In the genomic region with DNA sequence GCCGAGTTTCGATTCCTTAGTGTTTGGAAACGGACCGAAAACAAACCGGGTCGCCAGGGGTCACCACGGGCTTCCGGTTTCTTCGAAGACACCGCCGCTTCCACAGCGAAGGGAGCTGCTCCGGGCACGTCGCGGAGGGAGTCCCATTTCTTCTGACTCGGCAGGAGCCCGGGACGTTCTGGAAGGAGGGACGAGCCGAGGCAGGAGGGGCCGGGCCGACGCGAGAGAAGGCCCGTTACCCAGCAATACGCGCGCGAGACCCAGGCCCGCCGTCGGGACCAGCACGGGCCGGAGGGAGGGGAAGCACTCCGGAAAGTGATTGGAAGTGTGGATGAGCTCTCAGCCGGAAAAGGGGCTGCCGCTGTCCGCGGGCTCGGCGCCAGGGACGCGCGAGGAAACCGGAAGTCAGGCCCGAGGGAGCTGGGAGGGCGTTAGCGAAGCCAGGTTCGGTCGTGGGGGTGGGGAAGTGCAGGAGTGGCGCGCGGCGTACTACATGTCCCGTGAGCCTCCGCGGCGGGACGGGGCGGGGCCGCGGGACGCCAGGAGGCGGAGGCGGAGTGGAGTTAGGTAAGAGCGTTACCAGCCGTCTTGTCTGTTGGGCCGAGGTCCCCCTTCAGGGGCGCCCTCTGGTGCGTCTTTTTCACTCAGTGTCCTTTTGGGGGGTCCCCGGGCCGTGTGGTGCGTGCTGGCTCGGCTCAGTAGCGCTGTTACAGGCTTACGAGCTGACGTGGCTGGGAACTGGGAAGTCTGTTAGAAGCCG, we compare ENCODE assay signal across 8 cellular contexts. TPM values are rescaled to one million over a fixed set of nuclear protein-coding genes. Genes with fewer than 3 reads are reported as not detected.
DNase-seq lines count a peak whose midpoint lies in the region; ATAC-seq, FAIRE-seq and TF ChIP-seq lines count a peak whose summit lies in the region.

A gene with protein sequence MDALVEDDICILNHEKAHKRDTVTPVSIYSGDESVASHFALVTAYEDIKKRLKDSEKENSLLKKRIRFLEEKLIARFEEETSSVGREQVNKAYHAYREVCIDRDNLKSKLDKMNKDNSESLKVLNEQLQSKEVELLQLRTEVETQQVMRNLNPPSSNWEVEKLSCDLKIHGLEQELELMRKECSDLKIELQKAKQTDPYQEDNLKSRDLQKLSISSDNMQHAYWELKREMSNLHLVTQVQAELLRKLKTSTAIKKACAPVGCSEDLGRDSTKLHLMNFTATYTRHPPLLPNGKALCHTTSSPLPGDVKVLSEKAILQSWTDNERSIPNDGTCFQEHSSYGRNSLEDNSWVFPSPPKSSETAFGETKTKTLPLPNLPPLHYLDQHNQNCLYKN (minus strand): TSS at position 188 of the 760 bp plus-strand sequence. CDS start 8,207 bp downstream, outside the sequence.
A gene with protein sequence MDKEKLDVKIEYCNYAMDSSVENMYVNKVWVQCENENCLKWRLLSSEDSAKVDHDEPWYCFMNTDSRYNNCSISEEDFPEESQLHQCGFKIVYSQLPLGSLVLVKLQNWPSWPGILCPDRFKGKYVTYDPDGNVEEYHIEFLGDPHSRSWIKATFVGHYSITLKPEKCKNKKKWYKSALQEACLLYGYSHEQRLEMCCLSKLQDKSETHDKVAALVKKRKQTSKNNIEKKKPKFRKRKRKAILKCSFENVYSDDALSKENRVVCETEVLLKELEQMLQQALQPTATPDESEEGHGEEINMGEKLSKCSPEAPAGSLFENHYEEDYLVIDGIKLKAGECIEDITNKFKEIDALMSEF (plus strand): TSS at position 85 of the 760 bp plus-strand sequence. CDS start 64,348 bp downstream, outside the sequence.

- peaks cover 2 to 6% of the 10 kb centered on the region in 2 donors for H3K4me1 ChIP-seq in kidney (ENCODE audit: control insufficient read depth in 1 of 2, insufficient read depth in 1 of 2, low read depth in 1 of 2, low read length in 2 of 2)

- H3K27ac ChIP-seq in kidney (ENCODE audit: low read depth in 2 of 2, low read length in 2 of 2) = peak within 1 kb of the TSS; percentile 99

- DNase-seq in AG20443 (ENCODE audit: low spot score) (peak; percentile 93), NCI-H345 treated with DMSO at 0.1 percent for 48 hours (lab: John Stamatoyannopoulos, UW; ENCODE audit: unreplicated experiment) (peak; percentile 69), cerebellar nuclear complex (lab: John Stamatoyannopoulos, UW) (peak; percentile 18 to 70), kidney (peak; percentile 98)
- DNase-seq in stimulated activated CD4-positive, alpha-beta T cell treated with anti-CD3 and anti-CD28 coated beads, Interleukin-15, amount 100 ng/mL, for 24 hours = peak; percentile 96

- no peaks in the 10 kb centered on the region for H3K36me3 ChIP-seq in kidney (ENCODE audit: control insufficient read depth in 1 of 2, insufficient read depth in 2 of 2, low read length in 2 of 2)

- ATAC-seq in GM19025 (IDR thresholded peaks at IDR 0.05; ENCODE audit: low read depth, unreplicated experiment) (peak; percentile 87), HG03342 (IDR thresholded peaks at IDR 0.05; ENCODE audit: unreplicated experiment) (peak; percentile 85)
- ATAC-seq in activated CD4-positive, CD25-positive, alpha-beta regulatory T cell treated with anti-CD3 and anti-CD28 coated beads, Interleukin-2, amount 50 U/mL, for 24 hours = peak; percentile 94 to 95

- TF ChIP-seq CTCF in kidney (IDR thresholded peaks at IDR 0.05; ENCODE audit: borderline replicate concordance, extremely low read depth, insufficient read depth) = peak; percentile 11

- peak within 1 kb of the TSS; percentile 90 to 98 for H3K4me3 ChIP-seq in kidney (ENCODE audit: low read length in 2 of 2)

- FAIRE-seq in kidney (lab: Jason Lieb, UNC) = no peak

- intact Hi-C loops in kidney (cut with DNase I) = no loop called here

- no peaks in the 10 kb centered on the region for H3K9me3 ChIP-seq in kidney (ENCODE audit: control insufficient read depth in 1 of 2, low read length in 2 of 2)

- peak within 1 kb of the TSS; percentile 97 to 98 for H3K9ac ChIP-seq in kidney (ENCODE audit: low read length in 2 of 2)

RNA-seq across cellular contexts. Expression of the first gene that starts in this region (rescaled TPM):
- 59.0 TPM for total RNA-seq in kidney
- 38.2 TPM for polyA plus RNA-seq in kidney (ENCODE audit: insufficient read depth, low read depth, low replicate concordance)

RNA-seq across cellular contexts. Expression of the second gene that starts in this region (rescaled TPM):
- total RNA-seq in kidney = 2.0 TPM
- 0.54 TPM for polyA plus RNA-seq in kidney (ENCODE audit: insufficient read depth, low read depth, low replicate concordance)

Comparison
In these comparisons a context has a peak if more than half of its experiments do, and no peak if none do; other contexts are left out.
1. Peak in every context shown above with its lines: DNase-seq, ATAC-seq, H3K4me3 ChIP-seq and H3K27ac ChIP-seq.
2. DNase-seq: peak in every context shown above with its lines; median percentile 98 in kidney; 96 in stimulated activated CD4-positive, alpha-beta T cell treated with anti-CD3 and anti-CD28 coated beads, Interleukin-15, amount 100 ng/mL, for 24 hours; 93 in AG20443; 69 in NCI-H345 treated with DMSO at 0.1 percent for 48 hours; 44 in cerebellar nuclear complex.